Comparison of ENCODE assay signal across 11 cellular contexts in the genomic region with DNA sequence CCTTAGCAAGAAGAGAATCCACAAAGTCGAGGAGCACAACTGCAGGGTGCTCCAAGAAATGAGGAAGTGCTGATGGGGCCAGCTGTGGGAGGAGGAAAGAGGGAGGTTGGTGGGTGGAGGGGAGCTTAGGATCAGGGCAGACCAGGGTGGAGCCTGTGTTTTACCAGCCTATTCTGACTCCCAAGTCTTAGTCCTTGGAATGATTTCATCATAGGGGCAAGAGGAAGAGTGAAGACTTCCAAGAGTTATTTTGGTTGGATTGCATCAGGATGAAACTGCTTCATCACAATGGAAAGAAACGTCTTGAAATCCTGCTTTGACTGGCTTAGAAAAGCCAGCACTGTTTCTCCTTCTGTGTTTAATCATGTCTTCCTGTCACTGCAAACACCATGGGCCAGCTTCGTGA.
A peak's percentile ranks its signal among the peaks of the same experiment; 100 is the strongest.
DNase-seq lines count a peak whose midpoint lies in the region; ATAC-seq, FAIRE-seq and TF ChIP-seq lines count a peak whose summit lies in the region.
"Had no signal": no experiment of that assay in that cellular context is flagged by ENCODE, and none has a peak within 500 bp of the region (broad histone marks: within the 10 kb centered on the region; RNA-seq: fewer than 3 reads in every experiment).

No MANE protein-coding gene starts in this region.

- CTCF ChIA-PET in AG04450 (lab: Charles Lee), result interaction anchor here (1.3 kb wide), 1 partner anchor 183 kb away, joined by 8 read pairs; no protein-coding TSS in a partner anchor
- CTCF ChIA-PET in K562 (lab: Yijun Ruan, JAX; ENCODE audit: low intra/inter-chr PET ratio), result no interaction called here
- CTCF ChIA-PET in GM10248 (lab: Yijun Ruan, JAX), result interaction anchor here (0.8 to 1.5 kb wide), 4 partner anchors 12 to 203 kb away, joined by 3 to 5 read pairs (median 3); no protein-coding TSS in a partner anchor

- FAIRE-seq in K562 (lab: Jason Lieb, UNC), result no peak

- peaks cover 9% of the 10 kb centered on the region for H3K27me3 Mint-ChIP-seq in activated CD4-positive, alpha-beta T cell treated with anti-CD3 and anti-CD28 coated beads, Interleukin-2, amount 10 ng/mL, durations not matched to agents 24 days and 14 days

- no peaks in the 10 kb centered on the region for H3K79me2 ChIP-seq in K562 (ENCODE audit: control insufficient read depth, insufficient read depth, low read length)

- H3K4me1 Mint-ChIP-seq in activated CD4-positive, alpha-beta T cell treated with anti-CD3 and anti-CD28 coated beads, Interleukin-2, amount 10 ng/mL, durations not matched to agents 24 days and 14 days, result peaks cover 14% of the 10 kb centered on the region

- no peaks in the 10 kb centered on the region for H3K27me3 ChIP-seq in AG04450 (ENCODE audit: control insufficient read depth, insufficient read depth, low read length)
- H3K27me3 ChIP-seq in K562 (ENCODE audit: control insufficient read depth in 2 of 2, insufficient read depth in 2 of 2, low read length in 2 of 2), result no peaks in the 10 kb centered on the region; a peak in 1 of 5 replicates

- DNase-seq in AG04450 (ENCODE audit: low read depth, low spot score) (peak; percentile 51), KBM-7 (peak; percentile 83), K562 (ENCODE audit: extremely low read depth in 1 of 4, low spot score in 3 of 4) (peak in 2 of 4 experiments; percentile 30 to 31), iris pigment epithelial cell (ENCODE audit: low read depth) (peak; percentile 43), GM10248 (ENCODE audit: extremely low spot score) (no peak)
- DNase-seq in activated CD4-positive, alpha-beta T cell treated with anti-CD3 and anti-CD28 coated beads, Interleukin-2, amount 10 ng/mL, durations not matched to agents 24 days and 14 days, result no peak
- DNase-seq: caudate nucleus; NCI-H2171 treated with DMSO at 0.1 percent for 48 hours; stimulated activated CD4-positive, alpha-beta T cell treated with anti-CD3 and anti-CD28 coated beads, Interleukin-4, amount 100 ng/mL, for 24 hours had no signal

- TF ChIP-seq RAD21 in K562 (CRISPR knock-in tag; conservative IDR thresholded peaks at IDR 0.05 in 1 of 2, IDR thresholded peaks at IDR 0.05 in 1 of 2), result no peak

- H3K4me1 ChIP-seq in K562 (replicated peaks in 1 of 2; ENCODE audit: control insufficient read depth in 2 of 2, insufficient read depth in 2 of 2, low read length in 2 of 2), result peaks cover 0 to 12% of the 10 kb centered on the region in 2 experiments; a peak in 3 of 5 replicates

- H3K4me3 ChIP-seq in AG04450 (ENCODE audit: low read depth, low read length) (no peak overlapping the region), K562 (no peak overlapping the region)

- no peak for TF ChIP-seq POLR2A in K562 (conservative IDR thresholded peaks at IDR 0.05)

- no peak overlapping the region for H2AFZ ChIP-seq in K562 (ENCODE audit: low read depth, low read length)

- H3K4me3 Mint-ChIP-seq in activated CD4-positive, alpha-beta T cell treated with anti-CD3 and anti-CD28 coated beads, Interleukin-2, amount 10 ng/mL, durations not matched to agents 24 days and 14 days, result no peak overlapping the region

- intact Hi-C loops in K562 (cut with micrococcal nuclease), result no loop called here
- intact Hi-C loops in activated CD4-positive, alpha-beta T cell treated with anti-CD3 and anti-CD28 coated beads, Interleukin-2, amount 10 ng/mL, durations not matched to agents 24 days and 14 days (cut with micrococcal nuclease), result no loop called here

- H3K36me3 Mint-ChIP-seq in activated CD4-positive, alpha-beta T cell treated with anti-CD3 and anti-CD28 coated beads, Interleukin-2, amount 10 ng/mL, durations not matched to agents 24 days and 14 days (ENCODE audit: low read depth), result peaks cover 8% of the 10 kb centered on the region

- no peak overlapping the region for H3K9ac ChIP-seq in K562 (ENCODE audit: insufficient read depth in 1 of 2, low read depth in 2 of 2, low read length in 2 of 2)

- no peak for TF ChIP-seq EP300 in K562 (IDR thresholded peaks at IDR 0.05; ENCODE audit: low read length)

- in situ Hi-C loops in KBM-7 (cut with MboI; ENCODE audit: low pct_unique_long_range_greater_than_20kb, low sequenced_read_pairs) (no loop called here), K562 (cut with MboI) (no loop called here)

- H4K20me1 ChIP-seq in K562 (replicated peaks; ENCODE audit: control insufficient read depth, insufficient read depth, low read length), result no peaks in the 10 kb centered on the region

- TF ChIP-seq CTCF in AG04450 (IDR thresholded peaks at IDR 0.05; ENCODE audit: low read depth, low read length) (no peak), K562 (IDR thresholded peaks at IDR 0.05 in 2 of 3, conservative IDR thresholded peaks at IDR 0.05 in 1 of 3; ENCODE audit: insufficient read depth in 2 of 3, low read depth in 1 of 3, low read length in 3 of 3) (no peak), GM10248 (IDR thresholded peaks at IDR 0.05; ENCODE audit: control extremely low read depth, extremely low read depth, low read depth, missing control alignments) (no peak)

- H3K9me1 ChIP-seq in K562 (ENCODE audit: control insufficient read depth, insufficient read depth, low read length), result no peaks in the 10 kb centered on the region

- peaks cover 4% of the 10 kb centered on the region for H3K9me3 Mint-ChIP-seq in activated CD4-positive, alpha-beta T cell treated with anti-CD3 and anti-CD28 coated beads, Interleukin-2, amount 10 ng/mL, durations not matched to agents 24 days and 14 days

- H3K9me3 ChIP-seq in AG04450 (ENCODE audit: control insufficient read depth, insufficient read depth, low read length) (no peaks in the 10 kb centered on the region), K562 (replicated peaks; ENCODE audit: control insufficient read depth, insufficient read depth, low read depth, low read length) (no peaks in the 10 kb centered on the region)

- POLR2A ChIA-PET in AG04450 (lab: Yijun Ruan, JAX) (interaction anchor here (0.7 kb wide), 1 partner anchor 191 kb away, joined by 3 read pairs; no protein-coding TSS in a partner anchor), K562 (lab: Yijun Ruan, JAX) (no interaction called here), GM10248 (lab: Yijun Ruan, JAX) (no interaction called here)

- H3K36me3 ChIP-seq in K562 (ENCODE audit: control insufficient read depth, insufficient read depth, low read length), result no peaks in the 10 kb centered on the region

- no peak overlapping the region for H3K27ac Mint-ChIP-seq in activated CD4-positive, alpha-beta T cell treated with anti-CD3 and anti-CD28 coated beads, Interleukin-2, amount 10 ng/mL, durations not matched to agents 24 days and 14 days

- H3K27ac ChIP-seq in AG04450 (ENCODE audit: low read depth, low read length), result peak overlapping the region; percentile 87
- H3K27ac ChIP-seq in K562 (ENCODE audit: extremely low read depth, low read depth, low read length), result no peak overlapping the region

- no TSS peak for BruUV-seq in K562 (replicated peaks; lab: Mats Ljungman, UMichigan)

- peak; percentile 88 for ATAC-seq in K562
- no peak for ATAC-seq in HG02642 (IDR thresholded peaks at IDR 0.05; ENCODE audit: poor library complexity, unreplicated experiment)
- ATAC-seq in HG03571 (IDR thresholded peaks at IDR 0.05; ENCODE audit: unreplicated experiment), result no peak

- no peak overlapping the region for H3K4me2 ChIP-seq in K562 (ENCODE audit: insufficient read depth, low read length)

- 3% methylated on average over 3 of the region's 3 CpGs for WGBS in K562 (ENCODE audit: insufficient coverage, low coverage, missing lambda C conversion rate)

TF ChIP-seq in K562, 482 proteins besides CTCF, POLR2A, EP300 and RAD21 (continues in another document):
- TF ChIP-seq TCF7 (IDR thresholded peaks at IDR 0.05; ENCODE audit: borderline replicate concordance), result no peak
- TF ChIP-seq SPI1 (IDR thresholded peaks at IDR 0.05; ENCODE audit: borderline replicate concordance, low read depth, low read length), result peak; percentile 99
- TF ChIP-seq ZNF316 (IDR thresholded peaks at IDR 0.05), result no peak

Comparison
In these comparisons a context has a peak if more than half of its experiments do, and no peak if none do; other contexts are left out.
1. DNase-seq: peak in AG04450 (single experiment), KBM-7 (single experiment) and iris pigment epithelial cell (single experiment); none in activated CD4-positive, alpha-beta T cell treated with anti-CD3 and anti-CD28 coated beads, Interleukin-2, amount 10 ng/mL, durations not matched to agents 24 days and 14 days (single experiment) and GM10248 (single experiment).